In the genomic region with DNA sequence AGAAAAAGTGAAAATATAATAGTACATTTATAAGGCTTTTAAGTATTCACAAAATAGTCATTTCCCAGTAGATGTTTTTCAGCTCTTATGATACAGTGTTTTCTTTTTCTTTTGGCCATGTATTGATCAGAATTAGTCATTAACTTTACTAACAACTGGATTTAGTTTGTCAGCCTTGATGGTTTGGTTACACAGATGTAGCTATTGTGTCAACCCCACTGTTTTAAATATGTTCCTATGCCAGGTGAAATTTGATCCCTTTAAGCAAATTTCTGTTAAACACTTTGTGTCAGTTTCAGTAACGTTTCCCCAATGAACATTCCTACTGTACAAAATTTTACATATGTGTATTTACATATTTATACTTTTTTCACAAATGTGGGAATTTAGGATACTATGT, we compare ENCODE assay signal across 1 cellular context.
TF ChIP-seq lines count a peak whose summit lies in the region.

No MANE protein-coding gene starts in this region.

TF ChIP-seq in GM23338, 12 proteins besides CTCF, POLR2A, EP300 and RAD21 (continued from another document):
- TF ChIP-seq, protein P1, sequence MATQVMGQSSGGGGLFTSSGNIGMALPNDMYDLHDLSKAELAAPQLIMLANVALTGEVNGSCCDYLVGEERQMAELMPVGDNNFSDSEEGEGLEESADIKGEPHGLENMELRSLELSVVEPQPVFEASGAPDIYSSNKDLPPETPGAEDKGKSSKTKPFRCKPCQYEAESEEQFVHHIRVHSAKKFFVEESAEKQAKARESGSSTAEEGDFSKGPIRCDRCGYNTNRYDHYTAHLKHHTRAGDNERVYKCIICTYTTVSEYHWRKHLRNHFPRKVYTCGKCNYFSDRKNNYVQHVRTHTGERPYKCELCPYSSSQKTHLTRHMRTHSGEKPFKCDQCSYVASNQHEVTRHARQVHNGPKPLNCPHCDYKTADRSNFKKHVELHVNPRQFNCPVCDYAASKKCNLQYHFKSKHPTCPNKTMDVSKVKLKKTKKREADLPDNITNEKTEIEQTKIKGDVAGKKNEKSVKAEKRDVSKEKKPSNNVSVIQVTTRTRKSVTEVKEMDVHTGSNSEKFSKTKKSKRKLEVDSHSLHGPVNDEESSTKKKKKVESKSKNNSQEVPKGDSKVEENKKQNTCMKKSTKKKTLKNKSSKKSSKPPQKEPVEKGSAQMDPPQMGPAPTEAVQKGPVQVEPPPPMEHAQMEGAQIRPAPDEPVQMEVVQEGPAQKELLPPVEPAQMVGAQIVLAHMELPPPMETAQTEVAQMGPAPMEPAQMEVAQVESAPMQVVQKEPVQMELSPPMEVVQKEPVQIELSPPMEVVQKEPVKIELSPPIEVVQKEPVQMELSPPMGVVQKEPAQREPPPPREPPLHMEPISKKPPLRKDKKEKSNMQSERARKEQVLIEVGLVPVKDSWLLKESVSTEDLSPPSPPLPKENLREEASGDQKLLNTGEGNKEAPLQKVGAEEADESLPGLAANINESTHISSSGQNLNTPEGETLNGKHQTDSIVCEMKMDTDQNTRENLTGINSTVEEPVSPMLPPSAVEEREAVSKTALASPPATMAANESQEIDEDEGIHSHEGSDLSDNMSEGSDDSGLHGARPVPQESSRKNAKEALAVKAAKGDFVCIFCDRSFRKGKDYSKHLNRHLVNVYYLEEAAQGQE (IDR thresholded peaks at IDR 0.05; ENCODE audit: unreplicated experiment): no peak
- TF ChIP-seq ZNF114 (CRISPR knock-in tag; IDR thresholded peaks at IDR 0.05) (no peak), EZH2 (IDR thresholded peaks at IDR 0.05; ENCODE audit: low read depth, unreplicated experiment) (no peak), EZH2phosphoT487 (IDR thresholded peaks at IDR 0.05; ENCODE audit: unreplicated experiment) (no peak), JUNB (IDR thresholded peaks at IDR 0.05; ENCODE audit: unreplicated experiment) (no peak), ZNF331 (CRISPR knock-in tag; IDR thresholded peaks at IDR 0.05; ENCODE audit: low read depth) (no peak), POLR2AphosphoS5 (IDR thresholded peaks at IDR 0.05; ENCODE audit: low read depth) (no peak)
